10 cellular contexts compared by ENCODE assay signal in the genomic region with DNA sequence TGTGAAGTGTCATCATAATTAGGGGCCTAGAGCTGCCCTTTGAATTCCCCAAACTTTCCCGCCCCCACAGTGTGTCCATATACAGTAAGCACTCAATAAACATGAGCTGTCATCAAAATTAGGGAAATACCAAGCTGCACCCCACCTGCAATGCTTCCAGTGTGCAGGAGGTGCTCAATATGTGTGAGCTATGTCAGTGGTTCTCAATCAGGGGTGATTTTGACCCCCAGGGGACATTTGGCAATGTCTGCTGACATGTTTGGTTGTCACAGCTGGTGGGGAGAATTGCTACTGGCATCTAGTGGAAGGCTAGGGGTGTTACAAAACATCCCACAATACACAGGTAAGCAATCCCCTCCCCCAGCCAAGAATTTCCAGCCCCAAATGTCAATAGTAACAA. TPM values are rescaled to one million over a fixed set of nuclear protein-coding genes. Genes with fewer than 3 reads are reported as not detected.
DNase-seq lines count a peak whose midpoint lies in the region; ATAC-seq and TF ChIP-seq lines count a peak whose summit lies in the region.
"Had no signal": no experiment of that assay in that cellular context is flagged by ENCODE, and none has a peak within 500 bp of the region (broad histone marks: within the 10 kb centered on the region; RNA-seq: fewer than 3 reads in every experiment).

No MANE protein-coding gene starts in this region.

- ATAC-seq in HCT116: peak; percentile 64
- peak; percentile 29 for ATAC-seq in activated T-helper 17 cell treated with anti-CD3 and anti-CD28 coated beads, Interleukin-2, amount 50 U/mL, for 72 hours (replicated peaks)
- ATAC-seq in naive thymus-derived CD4-positive, alpha-beta T cell: peak; percentile 33

- no peak overlapping the region for H3K27ac ChIP-seq in HCT116 (ENCODE audit: low read depth, low read length)
- H3K27ac ChIP-seq in naive thymus-derived CD4-positive, alpha-beta T cell (ENCODE audit: low read depth, low read length): peak overlapping the region; percentile 64

- BruUV-seq in HCT116 (replicated peaks; lab: Mats Ljungman, UMichigan): no TSS peak

- H3K27me3 Mint-ChIP-seq in activated CD4-positive, alpha-beta T cell treated with anti-CD3 and anti-CD28 coated beads, Interleukin-2, amount 10 ng/mL, durations not matched to agents 24 days and 14 days: no peaks in the 10 kb centered on the region
- no peaks in the 10 kb centered on the region for H3K27me3 Mint-ChIP-seq in activated T-helper 17 cell treated with anti-CD3 and anti-CD28 coated beads, Interleukin-2, amount 50 U/mL, for 72 hours
- peaks cover 0 to 3% (median 0%) of the 10 kb centered on the region in 5 donors for H3K27me3 Mint-ChIP-seq in naive thymus-derived CD4-positive, alpha-beta T cell

- peak overlapping the region; percentile 83 for H3K4me3 Mint-ChIP-seq in activated CD4-positive, alpha-beta T cell treated with anti-CD3 and anti-CD28 coated beads, Interleukin-2, amount 10 ng/mL, durations not matched to agents 24 days and 14 days
- H3K4me3 Mint-ChIP-seq in activated T-helper 17 cell treated with anti-CD3 and anti-CD28 coated beads, Interleukin-2, amount 50 U/mL, for 72 hours: peak overlapping the region; percentile 80
- H3K4me3 Mint-ChIP-seq in naive thymus-derived CD4-positive, alpha-beta T cell: peak overlapping the region; percentile 83 to 95 (median 90)

- H3K4me1 Mint-ChIP-seq in activated CD4-positive, alpha-beta T cell treated with anti-CD3 and anti-CD28 coated beads, Interleukin-2, amount 10 ng/mL, durations not matched to agents 24 days and 14 days: peaks cover 22% of the 10 kb centered on the region
- H3K4me1 Mint-ChIP-seq in activated T-helper 17 cell treated with anti-CD3 and anti-CD28 coated beads, Interleukin-2, amount 50 U/mL, for 72 hours: peaks cover 13% of the 10 kb centered on the region
- H3K4me1 Mint-ChIP-seq in naive thymus-derived CD4-positive, alpha-beta T cell: peaks cover 0 to 34% (median 28%) of the 10 kb centered on the region in 7 donors

- TF ChIP-seq RAD21 in HCT116 (IDR thresholded peaks at IDR 0.05; ENCODE audit: low read depth): peak; percentile 60

- CTCF ChIA-PET in HCT116 (lab: Charles Lee): interaction anchor here (1.0 kb wide), 1 partner anchor 132 kb away, joined by 3 read pairs; no protein-coding TSS in a partner anchor
- CTCF ChIA-PET in naive thymus-derived CD4-positive, alpha-beta T cell (lab: Charles Lee): interaction anchor here (0.9 to 2.5 kb wide), 5 partner anchors 13 to 90 kb away, joined by 4 to 15 read pairs (median 5); no protein-coding TSS in a partner anchor

- peaks cover 14% of the 10 kb centered on the region for H3K36me3 Mint-ChIP-seq in activated CD4-positive, alpha-beta T cell treated with anti-CD3 and anti-CD28 coated beads, Interleukin-2, amount 10 ng/mL, durations not matched to agents 24 days and 14 days (ENCODE audit: low read depth)
- peaks cover 9% of the 10 kb centered on the region for H3K36me3 Mint-ChIP-seq in activated T-helper 17 cell treated with anti-CD3 and anti-CD28 coated beads, Interleukin-2, amount 50 U/mL, for 72 hours (ENCODE audit: low read depth)
- peaks cover 0 to 9% (median 0%) of the 10 kb centered on the region in 5 donors for H3K36me3 Mint-ChIP-seq in naive thymus-derived CD4-positive, alpha-beta T cell

- TF ChIP-seq POLR2A in HCT116 (IDR thresholded peaks at IDR 0.05; ENCODE audit: borderline replicate concordance, extremely low read depth, insufficient read depth, insufficient read length): no peak

- H2AFZ ChIP-seq in HCT116 (ENCODE audit: low read depth, low read length, poor library complexity, severe bottlenecking): no peak overlapping the region

- no peak overlapping the region for H3K4me2 ChIP-seq in HCT116 (ENCODE audit: low read length)

- TF ChIP-seq CTCF in HCT116 (IDR thresholded peaks at IDR 0.05 in 2 of 3, conservative IDR thresholded peaks at IDR 0.05 in 1 of 3; ENCODE audit: borderline replicate concordance in 1 of 3, insufficient read depth in 1 of 3, low read depth in 2 of 3, low read length in 2 of 3): peak; percentile 21 to 27 (median 24); a peak in 2 of 6 replicates

- no peaks in the 10 kb centered on the region for H3K9me2 ChIP-seq in HCT116 (ENCODE audit: insufficient read depth)

- H3K4me3 ChIP-seq in HCT116 (replicated peaks in 1 of 2; ENCODE audit: low read depth in 1 of 2, low read length in 2 of 2): no peak overlapping the region
- H3K4me3 ChIP-seq in naive thymus-derived CD4-positive, alpha-beta T cell (ENCODE audit: low read length): peak overlapping the region; percentile 33

- H3K36me3 ChIP-seq in HCT116 (ENCODE audit: control insufficient read depth in 1 of 2, insufficient read depth in 2 of 2, low read length in 2 of 2): no peaks in the 10 kb centered on the region
- H3K36me3 ChIP-seq in naive thymus-derived CD4-positive, alpha-beta T cell (ENCODE audit: control insufficient read depth in 2 of 3, insufficient read depth in 3 of 3, low read length in 3 of 3): peaks cover 0 to 4% (median 0%) of the 10 kb centered on the region in 3 experiments

- peak overlapping the region; percentile 84 for H3K27ac Mint-ChIP-seq in activated CD4-positive, alpha-beta T cell treated with anti-CD3 and anti-CD28 coated beads, Interleukin-2, amount 10 ng/mL, durations not matched to agents 24 days and 14 days
- H3K27ac Mint-ChIP-seq in activated T-helper 17 cell treated with anti-CD3 and anti-CD28 coated beads, Interleukin-2, amount 50 U/mL, for 72 hours: peak overlapping the region; percentile 33
- H3K27ac Mint-ChIP-seq in naive thymus-derived CD4-positive, alpha-beta T cell: peak overlapping the region; percentile 72 to 95 (median 89)

- no peaks in the 10 kb centered on the region for H3K79me2 ChIP-seq in HCT116 (ENCODE audit: insufficient read depth, low read length)

- no peaks in the 10 kb centered on the region for H3K27me3 ChIP-seq in HCT116 (ENCODE audit: insufficient read depth, low read length)
- H3K27me3 ChIP-seq in naive thymus-derived CD4-positive, alpha-beta T cell (ENCODE audit: control insufficient read depth in 2 of 2, insufficient read depth in 2 of 2, low read length in 2 of 2): no peaks in the 10 kb centered on the region

- POLR2A ChIA-PET in HCT116 (lab: Charles Lee): no interaction called here
- POLR2A ChIA-PET in naive thymus-derived CD4-positive, alpha-beta T cell (lab: Charles Lee): interaction anchor here (0.8 to 2.2 kb wide), 6 partner anchors 10 to 72 kb away, joined by 3 to 11 read pairs (median 5); partner anchors contain the start of genes ARAF and SYN1

- RAD21 ChIA-PET in HCT116 (lab: Charles Lee; ENCODE audit: low non-redundant PET in 1 of 2, low total read pairs in 2 of 2, uncharacterized antibody in 2 of 2, unreplicated experiment in 2 of 2): no interaction called here

- H3K9me3 ChIP-seq in HCT116 (ENCODE audit: control insufficient read depth in 1 of 2, insufficient read depth in 1 of 2, low read depth in 1 of 2, low read length in 2 of 2): no peaks in the 10 kb centered on the region
- no peaks in the 10 kb centered on the region for H3K9me3 ChIP-seq in naive thymus-derived CD4-positive, alpha-beta T cell (ENCODE audit: control insufficient read depth in 2 of 3, low read length in 3 of 3)

- H3K9me3 Mint-ChIP-seq in activated CD4-positive, alpha-beta T cell treated with anti-CD3 and anti-CD28 coated beads, Interleukin-2, amount 10 ng/mL, durations not matched to agents 24 days and 14 days: no peaks in the 10 kb centered on the region
- H3K9me3 Mint-ChIP-seq in activated T-helper 17 cell treated with anti-CD3 and anti-CD28 coated beads, Interleukin-2, amount 50 U/mL, for 72 hours: no peaks in the 10 kb centered on the region
- peaks cover 0 to 2% (median 0%) of the 10 kb centered on the region in 11 donors for H3K9me3 Mint-ChIP-seq in naive thymus-derived CD4-positive, alpha-beta T cell

- intact Hi-C loops in activated CD4-positive, alpha-beta T cell treated with anti-CD3 and anti-CD28 coated beads, Interleukin-2, amount 10 ng/mL, durations not matched to agents 24 days and 14 days (cut with micrococcal nuclease): no loop called here
- intact Hi-C loops in HCT116 (cut with micrococcal nuclease): loop anchor here (5.0 kb wide), 1 partner anchor 67 kb away; the partner anchor contains the start of gene ARAF
- intact Hi-C loops in naive thymus-derived CD4-positive, alpha-beta T cell (cut with micrococcal nuclease): loop anchor here in 1 of 2 donors (1.0 to 2.0 kb wide), 5 partner anchors 8 to 88 kb away; partner anchors contain the start of genes ARAF, ELK1 and TIMP1

- no peak overlapping the region for H3K9ac ChIP-seq in HCT116 (ENCODE audit: low read length)

- no peaks in the 10 kb centered on the region for H4K20me1 ChIP-seq in HCT116 (ENCODE audit: insufficient read depth)

- DNase-seq in activated CD4-positive, alpha-beta T cell treated with anti-CD3 and anti-CD28 coated beads, Interleukin-2, amount 10 ng/mL, durations not matched to agents 24 days and 14 days: peak; percentile 68
- no peak for DNase-seq in activated CD4-positive, alpha-beta T cell treated with anti-CD3 and anti-CD28 coated beads, Interleukin-2, amount 50 U/mL, for 4 hours
- no peak for DNase-seq in HCT116 (ENCODE audit: low read depth, low spot score)
- peak in 4 of 9 donors; percentile 14 to 35 (median 30) for DNase-seq in naive thymus-derived CD4-positive, alpha-beta T cell
- no peak for DNase-seq in pons (ENCODE audit: low spot score)
- DNase-seq in HK-2 (ENCODE audit: unreplicated experiment): no peak
- DNase-seq in activated CD8-positive, alpha-beta memory T cell treated with anti-CD3 and anti-CD28 coated beads for 24 hours: no peak
- DNase-seq: NCI-H226, occipital lobe had no signal

- H3K4me1 ChIP-seq in HCT116 (ENCODE audit: control insufficient read depth in 1 of 2, insufficient read depth in 2 of 2, low read length in 2 of 2): no peaks in the 10 kb centered on the region
- peaks cover 0 to 3% of the 10 kb centered on the region in 2 donors for H3K4me1 ChIP-seq in naive thymus-derived CD4-positive, alpha-beta T cell (ENCODE audit: control insufficient read depth in 2 of 2, insufficient read depth in 2 of 2, low read length in 2 of 2)

RNA-seq across cellular contexts. Expression of gene CFP, which starts 0.8 kb away (rescaled TPM):
- total RNA-seq in activated CD4-positive, alpha-beta T cell treated with anti-CD3 and anti-CD28 coated beads, Interleukin-2, amount 10 ng/mL, durations not matched to agents 24 days and 14 days: 4.0 and 4.4 TPM in 2 replicates
- 1.3 TPM for total RNA-seq in HCT116 (2021; ENCODE audit: unreplicated experiment)
- 0.99 and 1.0 TPM in 2 replicates for polyA plus RNA-seq in HCT116 (2012)
- 1 to 10 TPM; 3.2 to 7.6 TPM for total RNA-seq in activated T-helper 17 cell treated with anti-CD3 and anti-CD28 coated beads, Interleukin-2, amount 50 U/mL, for 72 hours
- 100 to 1,000 TPM in 1 of 5 experiments, 10 to 100 TPM in 4; 32.8 to 164 (median 43.9) TPM for total RNA-seq in naive thymus-derived CD4-positive, alpha-beta T cell
- 10 to 100 TPM; 19.4 to 20.1 TPM for polyA plus RNA-seq in naive thymus-derived CD4-positive, alpha-beta T cell

RNA-seq across cellular contexts. Expression of gene SYN1, which starts 9.3 kb away (rescaled TPM):
- 0.49 and 0.54 TPM in 2 replicates for total RNA-seq in activated CD4-positive, alpha-beta T cell treated with anti-CD3 and anti-CD28 coated beads, Interleukin-2, amount 10 ng/mL, durations not matched to agents 24 days and 14 days
- 0.86 TPM for total RNA-seq in HCT116 (2021; ENCODE audit: unreplicated experiment)
- polyA plus RNA-seq in HCT116 (2012): 0.30 and 0.40 TPM in 2 replicates
- total RNA-seq in activated T-helper 17 cell treated with anti-CD3 and anti-CD28 coated beads, Interleukin-2, amount 50 U/mL, for 72 hours: 1 to 10 TPM; 1.0 to 4.3 TPM
- 1 to 10 TPM in 2 of 5 experiments, under 1 TPM in 3; 0.24 to 1.5 (median 0.97) TPM for total RNA-seq in naive thymus-derived CD4-positive, alpha-beta T cell
- under 1 TPM; 0.58 to 0.74 TPM for polyA plus RNA-seq in naive thymus-derived CD4-positive, alpha-beta T cell

RNA-seq across cellular contexts. Expression of gene ELK1, which starts 21.4 kb away (rescaled TPM):
- 104 and 112 TPM in 2 replicates for total RNA-seq in activated CD4-positive, alpha-beta T cell treated with anti-CD3 and anti-CD28 coated beads, Interleukin-2, amount 10 ng/mL, durations not matched to agents 24 days and 14 days
- total RNA-seq in HCT116 (2021; ENCODE audit: unreplicated experiment): 57.0 TPM
- 25.2 and 26.1 TPM in 2 replicates for polyA plus RNA-seq in HCT116 (2012)
- total RNA-seq in activated T-helper 17 cell treated with anti-CD3 and anti-CD28 coated beads, Interleukin-2, amount 50 U/mL, for 72 hours: 10 to 100 TPM; 77.8 to 95.9 TPM
- 10 to 100 TPM; 29.3 to 62.4 (median 38.1) TPM for total RNA-seq in naive thymus-derived CD4-positive, alpha-beta T cell
- polyA plus RNA-seq in naive thymus-derived CD4-positive, alpha-beta T cell: 10 to 100 TPM; 24.0 to 24.1 TPM

RNA-seq across cellular contexts. Expression of gene UXT, which starts 30.0 kb away (rescaled TPM):
- 174 and 194 TPM in 2 replicates for total RNA-seq in activated CD4-positive, alpha-beta T cell treated with anti-CD3 and anti-CD28 coated beads, Interleukin-2, amount 10 ng/mL, durations not matched to agents 24 days and 14 days
- 106 TPM for total RNA-seq in HCT116 (2021; ENCODE audit: unreplicated experiment)
- 175 and 192 TPM in 2 replicates for polyA plus RNA-seq in HCT116 (2012)
- total RNA-seq in activated T-helper 17 cell treated with anti-CD3 and anti-CD28 coated beads, Interleukin-2, amount 50 U/mL, for 72 hours: 100 to 1,000 TPM; 127 to 156 TPM
- total RNA-seq in naive thymus-derived CD4-positive, alpha-beta T cell: 100 to 1,000 TPM; 160 to 235 (median 201) TPM
- polyA plus RNA-seq in naive thymus-derived CD4-positive, alpha-beta T cell: 100 to 1,000 TPM; 310 to 408 TPM

RNA-seq across cellular contexts. Expression of gene TIMP1, which starts 46.7 kb away (rescaled TPM):
- 65.2 and 65.6 TPM in 2 replicates for total RNA-seq in activated CD4-positive, alpha-beta T cell treated with anti-CD3 and anti-CD28 coated beads, Interleukin-2, amount 10 ng/mL, durations not matched to agents 24 days and 14 days
- total RNA-seq in HCT116 (2021; ENCODE audit: unreplicated experiment): 225 TPM
- polyA plus RNA-seq in HCT116 (2012): 464 and 491 TPM in 2 replicates
- total RNA-seq in activated T-helper 17 cell treated with anti-CD3 and anti-CD28 coated beads, Interleukin-2, amount 50 U/mL, for 72 hours: 100 to 1,000 TPM in 1 of 2 donors, 10 to 100 TPM in 1; 56.1 to 302 TPM
- total RNA-seq in naive thymus-derived CD4-positive, alpha-beta T cell: 100 to 1,000 TPM in 2 of 5 experiments, 10 to 100 TPM in 3; 47.0 to 117 (median 85.2) TPM
- 10 to 100 TPM; 70.5 to 99.1 TPM for polyA plus RNA-seq in naive thymus-derived CD4-positive, alpha-beta T cell

Comparison
In these comparisons a context has a peak if more than half of its experiments do, and no peak if none do; other contexts are left out.
1. H3K27ac Mint-ChIP-seq: peak in every context shown above with its lines; median percentile 89 in naive thymus-derived CD4-positive, alpha-beta T cell; 84 in activated CD4-positive, alpha-beta T cell treated with anti-CD3 and anti-CD28 coated beads, Interleukin-2, amount 10 ng/mL, durations not matched to agents 24 days and 14 days; 33 in activated T-helper 17 cell treated with anti-CD3 and anti-CD28 coated beads, Interleukin-2, amount 50 U/mL, for 72 hours.